13 cellular contexts compared by ENCODE assay signal in genomic region chr4:47017081-47017480, GRCh38. TPM values are rescaled to one million over a fixed set of nuclear protein-coding genes. Genes with fewer than 3 reads are reported as not detected.
A peak's percentile ranks its signal among the peaks of the same experiment; 100 is the strongest.
DNase-seq lines count a peak whose midpoint lies in the region; ATAC-seq, FAIRE-seq and TF ChIP-seq lines count a peak whose summit lies in the region.
"Had no signal": no experiment of that assay in that cellular context is flagged by ENCODE, and none has a peak within 500 bp of the region (broad histone marks: within the 10 kb centered on the region; RNA-seq: fewer than 3 reads in every experiment).

No MANE protein-coding gene starts in this region.

- H2AFZ ChIP-seq in PC-3 (ENCODE audit: low read length) (no peak overlapping the region), astrocyte (ENCODE audit: low read depth, low read length) (no peak overlapping the region)

- no peaks in the 10 kb centered on the region for H3K27me3 Mint-ChIP-seq in astrocyte (ENCODE audit: low read depth, unreplicated experiment)
- H3K27me3 Mint-ChIP-seq in activated CD4-positive, alpha-beta T cell treated with anti-CD3 and anti-CD28 coated beads, Interleukin-2, amount 10 ng/mL, durations not matched to agents 7 days and 5 days, result peaks cover 6% of the 10 kb centered on the region

- H4K20me1 ChIP-seq in PC-3 (ENCODE audit: low read length) (no peaks in the 10 kb centered on the region), astrocyte (ENCODE audit: insufficient read depth, low read length) (no peaks in the 10 kb centered on the region)

- TF ChIP-seq CTCF in PC-3 (conservative IDR thresholded peaks at IDR 0.05; ENCODE audit: low read depth, low read length), result no peak
- no peak for TF ChIP-seq CTCF in astrocyte (IDR thresholded peaks at IDR 0.05; ENCODE audit: insufficient read depth, low read depth, low read length)
- TF ChIP-seq CTCF in mucosa of descending colon (IDR thresholded peaks at IDR 0.05), result no peak

- H3K4me1 Mint-ChIP-seq in astrocyte (ENCODE audit: low read depth, unreplicated experiment), result peaks cover 19% of the 10 kb centered on the region
- H3K4me1 Mint-ChIP-seq in activated CD4-positive, alpha-beta T cell treated with anti-CD3 and anti-CD28 coated beads, Interleukin-2, amount 10 ng/mL, durations not matched to agents 7 days and 5 days, result no peaks in the 10 kb centered on the region
- H3K4me1 Mint-ChIP-seq: CD14-positive monocyte had no signal

- H3K27me3 ChIP-seq in PC-3 (ENCODE audit: low read length) (no peaks in the 10 kb centered on the region), astrocyte (ENCODE audit: insufficient read depth, low read length) (no peaks in the 10 kb centered on the region)

- no peaks in the 10 kb centered on the region for H3K9me3 Mint-ChIP-seq in astrocyte (ENCODE audit: unreplicated experiment)
- H3K9me3 Mint-ChIP-seq in activated CD4-positive, alpha-beta T cell treated with anti-CD3 and anti-CD28 coated beads, Interleukin-2, amount 10 ng/mL, durations not matched to agents 7 days and 5 days, result no peaks in the 10 kb centered on the region
- H3K9me3 Mint-ChIP-seq: CD8-positive, alpha-beta T cell had no signal

- H3K9ac ChIP-seq in PC-3 (ENCODE audit: low read length) (no peak overlapping the region), astrocyte (ENCODE audit: low read length) (no peak overlapping the region)

- H3K9me2 ChIP-seq in PC-3 (replicated peaks; ENCODE audit: low read length), result no peaks in the 10 kb centered on the region

- H3K27ac ChIP-seq in PC-3 (ENCODE audit: low read length), result no peak overlapping the region
- no peak overlapping the region for H3K27ac ChIP-seq in astrocyte (ENCODE audit: low read depth, low read length)
- H3K27ac ChIP-seq: A549 had no signal

- ATAC-seq in PC-3 (no peak), mucosa of descending colon (peak; percentile 60), HG03280 (IDR thresholded peaks at IDR 0.05; ENCODE audit: unreplicated experiment) (no peak)
- ATAC-seq: A549; CD8-positive, alpha-beta T cell had no signal

- H3K79me2 ChIP-seq in PC-3 (ENCODE audit: low read length) (no peaks in the 10 kb centered on the region), astrocyte (ENCODE audit: insufficient read depth, low read length) (no peaks in the 10 kb centered on the region)

- peak overlapping the region; percentile 23 for H3K27ac Mint-ChIP-seq in astrocyte (ENCODE audit: unreplicated experiment)
- no peak overlapping the region for H3K27ac Mint-ChIP-seq in activated CD4-positive, alpha-beta T cell treated with anti-CD3 and anti-CD28 coated beads, Interleukin-2, amount 10 ng/mL, durations not matched to agents 7 days and 5 days
- H3K27ac Mint-ChIP-seq: CD14-positive monocyte; CD8-positive, alpha-beta T cell had no signal

- H3K36me3 ChIP-seq in PC-3 (ENCODE audit: low read depth, low read length) (no peaks in the 10 kb centered on the region), astrocyte (ENCODE audit: insufficient read depth, low read length) (no peaks in the 10 kb centered on the region), mucosa of descending colon (ENCODE audit: low read depth) (no peaks in the 10 kb centered on the region)

- intact Hi-C loops in PC-3 (cut with micrococcal nuclease), result no loop called here
- intact Hi-C loops in mucosa of descending colon (cut with DNase I, micrococcal nuclease), result no loop called here

- no peak overlapping the region for H3K4me3 Mint-ChIP-seq in astrocyte (ENCODE audit: unreplicated experiment)
- H3K4me3 Mint-ChIP-seq in activated CD4-positive, alpha-beta T cell treated with anti-CD3 and anti-CD28 coated beads, Interleukin-2, amount 10 ng/mL, durations not matched to agents 7 days and 5 days, result no peak overlapping the region
- H3K4me3 Mint-ChIP-seq: CD14-positive monocyte; CD8-positive, alpha-beta T cell had no signal

- CTCF ChIA-PET in PC-3 (lab: Charles Lee), result no interaction called here
- CTCF ChIA-PET in activated CD4-positive, alpha-beta T cell treated with anti-CD3 and anti-CD28 coated beads, Interleukin-2, amount 10 ng/mL, durations not matched to agents 7 days and 5 days (lab: Charles Lee), result no interaction called here

- FAIRE-seq in astrocyte (lab: Jason Lieb, UNC), result no peak
- FAIRE-seq: A549, D721Med, H54 had no signal

- H3K4me1 ChIP-seq in PC-3 (ENCODE audit: insufficient read depth, low read length), result no peaks in the 10 kb centered on the region
- H3K4me1 ChIP-seq in astrocyte (ENCODE audit: insufficient read depth, low read length), result peaks cover 6% of the 10 kb centered on the region
- no peaks in the 10 kb centered on the region for H3K4me1 ChIP-seq in mucosa of descending colon (ENCODE audit: low read depth)
- H3K4me1 ChIP-seq: A549 had no signal

- H3K4me3 ChIP-seq in PC-3 (ENCODE audit: low read length) (no peak overlapping the region), astrocyte (ENCODE audit: insufficient read depth, low read depth, low read length) (no peak overlapping the region), mucosa of descending colon (no peak overlapping the region)
- H3K4me3 ChIP-seq: A549 had no signal

- no peaks in the 10 kb centered on the region for H3F3A ChIP-seq in PC-3 (ENCODE audit: low read length, unreplicated experiment)

- H3K4me2 ChIP-seq in PC-3 (ENCODE audit: low read length) (no peak overlapping the region), astrocyte (ENCODE audit: low read length) (peak overlapping the region; percentile 10)
- H3K4me2 ChIP-seq: A549 had no signal

- DNase-seq in PC-3 (peak; percentile 3), astrocyte (ENCODE audit: low read depth) (no peak), mucosa of descending colon (no peak)
- no peak for DNase-seq in stimulated activated naive CD4-positive, alpha-beta T cell treated with Interleukin-2 at 50 U/mL for 16 hours (lab: John Stamatoyannopoulos, UW)
- no peak for DNase-seq in activated CD4-positive, alpha-beta T cell treated with anti-CD3 and anti-CD28 coated beads, Interleukin-2, amount 10 ng/mL, durations not matched to agents 7 days and 5 days
- DNase-seq: CD8-positive, alpha-beta T cell; COR-L47; GF-D8 had no signal

- no TSS peak for BruUV-seq in PC-3 (replicated peaks; lab: Mats Ljungman, UMichigan)

- POLR2A ChIA-PET in PC-3 (lab: Charles Lee; ENCODE audit: unreplicated experiment), result no interaction called here
- POLR2A ChIA-PET in activated CD4-positive, alpha-beta T cell treated with anti-CD3 and anti-CD28 coated beads, Interleukin-2, amount 10 ng/mL, durations not matched to agents 7 days and 5 days (lab: Charles Lee), result no interaction called here

- no peaks in the 10 kb centered on the region for H3K36me3 Mint-ChIP-seq in astrocyte (ENCODE audit: low read depth, unreplicated experiment)
- H3K36me3 Mint-ChIP-seq in activated CD4-positive, alpha-beta T cell treated with anti-CD3 and anti-CD28 coated beads, Interleukin-2, amount 10 ng/mL, durations not matched to agents 7 days and 5 days (ENCODE audit: low read depth), result no peaks in the 10 kb centered on the region
- H3K36me3 Mint-ChIP-seq: CD14-positive monocyte; CD8-positive, alpha-beta T cell had no signal

- H3K9me3 ChIP-seq in PC-3 (ENCODE audit: low read length), result no peaks in the 10 kb centered on the region
- H3K9me3 ChIP-seq in astrocyte (ENCODE audit: insufficient read depth, low read depth, low read length), result no peaks in the 10 kb centered on the region
- no peaks in the 10 kb centered on the region for H3K9me3 ChIP-seq in mucosa of descending colon
- H3K9me3 ChIP-seq: A549 had no signal

RNA-seq across cellular contexts. Expression of gene GABRB1, which starts 14.3 kb away (rescaled TPM):
- total RNA-seq in PC-3 (2014; rRNA removed), result not detected in 2 replicates
- total RNA-seq in astrocyte, result not detected in 2 replicates
- total RNA-seq in mucosa of descending colon, result under 1 TPM; 0.55 to 0.84 (median 0.82) TPM
- total RNA-seq in activated CD4-positive, alpha-beta T cell treated with anti-CD3 and anti-CD28 coated beads, Interleukin-2, amount 10 ng/mL, durations not matched to agents 7 days and 5 days, result not detected
- total RNA-seq: CD8-positive, alpha-beta T cell had no signal

RNA-seq across cellular contexts. Expression of gene GABRA4, which starts 23.7 kb away (rescaled TPM):
- total RNA-seq in PC-3 (2014; rRNA removed), result not detected in 2 replicates
- total RNA-seq in astrocyte, result not detected in 2 replicates
- total RNA-seq in mucosa of descending colon, result under 1 TPM in 2 of 3 donors, not detected in 1; 0.32 to 0.99 TPM
- total RNA-seq in activated CD4-positive, alpha-beta T cell treated with anti-CD3 and anti-CD28 coated beads, Interleukin-2, amount 10 ng/mL, durations not matched to agents 7 days and 5 days, result not detected
- total RNA-seq: CD8-positive, alpha-beta T cell had no signal
